Comparison of ENCODE assay signal across 17 cellular contexts in the genomic region with DNA sequence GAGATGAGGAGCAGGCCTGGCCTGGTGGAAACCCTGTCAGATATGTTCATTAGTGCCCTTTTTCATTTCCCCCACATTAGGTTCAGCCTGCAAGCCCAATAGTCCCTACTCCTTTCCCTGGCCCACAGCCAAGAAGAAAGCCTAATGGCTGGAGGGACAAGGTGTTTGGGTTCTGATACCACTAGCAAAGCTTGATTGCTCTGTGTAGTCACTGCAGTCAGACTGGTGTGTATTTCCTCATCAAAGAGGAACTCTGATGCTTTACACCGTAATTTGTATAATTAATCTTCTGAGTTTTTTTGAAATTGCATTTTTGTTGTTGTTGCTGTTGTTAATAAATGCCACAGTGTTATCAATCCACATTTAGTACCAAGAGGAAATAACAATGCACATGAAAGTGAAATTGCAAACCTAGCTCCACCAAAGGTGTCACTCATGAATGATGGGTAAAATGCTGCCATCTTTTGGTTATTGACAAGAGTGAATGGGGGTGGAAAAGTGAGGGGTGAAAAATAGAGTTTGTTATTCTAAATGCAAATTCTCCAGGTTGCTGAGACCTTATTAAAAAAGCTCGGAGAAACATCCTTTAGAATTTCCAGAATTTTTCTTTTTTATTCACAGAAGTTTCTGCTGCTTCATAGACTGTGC.
A peak's percentile ranks its signal among the peaks of the same experiment; 100 is the strongest.
DNase-seq lines count a peak whose midpoint lies in the region; ATAC-seq, FAIRE-seq and TF ChIP-seq lines count a peak whose summit lies in the region.
"Had no signal": no experiment of that assay in that cellular context is flagged by ENCODE, and none has a peak within 500 bp of the region (broad histone marks: within the 10 kb centered on the region; RNA-seq: fewer than 3 reads in every experiment).

No MANE protein-coding gene starts in this region.

- no peak overlapping the region for H3K4me3 Mint-ChIP-seq in stimulated activated memory B cell treated with anti-CD40 and anti-IgM and Interleukin-4, amounts not matched to agents 10 μg/mL and 1 μg/mL and 100 μg/mL, for 72 hours
- H3K4me3 Mint-ChIP-seq: activated naive CD4-positive, alpha-beta T cell treated with anti-CD3 and anti-CD28 coated beads, Interleukin-2, amount 50 U/mL, for 24 hours; effector memory CD8-positive, alpha-beta T cell; HFFc6; nephron progenitor cell; stimulated activated effector memory CD8-positive, alpha-beta T cell treated with anti-CD3 and anti-CD28 coated beads, Interleukin-12 subunit alpha, Interleukin-12 subunit beta, amount 100 ng/mL, for 72 hours had no signal

- DNase-seq in GM10266 (ENCODE audit: extremely low spot score) (no peak), RPMI8226 (peak; percentile 14), GM12892 (ENCODE audit: insufficient read length) (no peak), T-helper 9 cell (no peak)
- DNase-seq: effector memory CD8-positive, alpha-beta T cell; HFFc6; NCI-H1694; nephron progenitor cell; right cardiac atrium; stimulated activated CD4-positive, alpha-beta T cell treated with anti-CD3 and anti-CD28 coated beads, Interleukin-4, amount 100 ng/mL, for 4 hours had no signal

- TF ChIP-seq POLR2A in GM12892 (IDR thresholded peaks at IDR 0.05; ENCODE audit: low read depth, low read length), result no peak

- FAIRE-seq in GM12892 (lab: Jason Lieb, UNC), result no peak
- FAIRE-seq: frontal cortex had no signal

- H3K4me1 Mint-ChIP-seq in stimulated activated memory B cell treated with anti-CD40 and anti-IgM and Interleukin-4, amounts not matched to agents 10 μg/mL and 1 μg/mL and 100 μg/mL, for 72 hours, result no peaks in the 10 kb centered on the region
- H3K4me1 Mint-ChIP-seq: activated naive CD4-positive, alpha-beta T cell treated with anti-CD3 and anti-CD28 coated beads, Interleukin-2, amount 50 U/mL, for 24 hours; stimulated activated effector memory CD8-positive, alpha-beta T cell treated with anti-CD3 and anti-CD28 coated beads, Interleukin-12 subunit alpha, Interleukin-12 subunit beta, amount 100 ng/mL, for 72 hours had no signal

- H3K27me3 Mint-ChIP-seq in stimulated activated memory B cell treated with anti-CD40 and anti-IgM and Interleukin-4, amounts not matched to agents 10 μg/mL and 1 μg/mL and 100 μg/mL, for 72 hours, result no peaks in the 10 kb centered on the region
- H3K27me3 Mint-ChIP-seq: effector memory CD8-positive, alpha-beta T cell had no signal

- peak; percentile 53 for ATAC-seq in GM19035 (IDR thresholded peaks at IDR 0.05; ENCODE audit: unreplicated experiment)
- ATAC-seq in HG03439 (IDR thresholded peaks at IDR 0.05; ENCODE audit: unreplicated experiment), result peak; percentile 63
- ATAC-seq in HG02870 (IDR thresholded peaks at IDR 0.05; ENCODE audit: unreplicated experiment), result no peak
- no peak for ATAC-seq in stimulated activated memory B cell treated with anti-CD40 and anti-IgM and Interleukin-4, amounts not matched to agents 10 μg/mL and 1 μg/mL and 100 μg/mL, for 72 hours
- ATAC-seq: effector memory CD8-positive, alpha-beta T cell; right cardiac atrium; stimulated activated effector memory CD8-positive, alpha-beta T cell treated with anti-CD3 and anti-CD28 coated beads, Interleukin-12 subunit alpha, Interleukin-12 subunit beta, amount 100 ng/mL, for 72 hours had no signal

- no peaks in the 10 kb centered on the region for H3K36me3 Mint-ChIP-seq in stimulated activated memory B cell treated with anti-CD40 and anti-IgM and Interleukin-4, amounts not matched to agents 10 μg/mL and 1 μg/mL and 100 μg/mL, for 72 hours
- H3K36me3 Mint-ChIP-seq: activated naive CD4-positive, alpha-beta T cell treated with anti-CD3 and anti-CD28 coated beads, Interleukin-2, amount 50 U/mL, for 24 hours; stimulated activated effector memory CD8-positive, alpha-beta T cell treated with anti-CD3 and anti-CD28 coated beads, Interleukin-12 subunit alpha, Interleukin-12 subunit beta, amount 100 ng/mL, for 72 hours had no signal

- no peaks in the 10 kb centered on the region for H3K9me3 Mint-ChIP-seq in stimulated activated memory B cell treated with anti-CD40 and anti-IgM and Interleukin-4, amounts not matched to agents 10 μg/mL and 1 μg/mL and 100 μg/mL, for 72 hours
- H3K9me3 Mint-ChIP-seq: nephron progenitor cell had no signal

- peak; percentile 3 for TF ChIP-seq CTCF in GM10266 (IDR thresholded peaks at IDR 0.05; ENCODE audit: control insufficient read depth, insufficient read depth, low read depth, missing control alignments)

- H3K27ac Mint-ChIP-seq in stimulated activated memory B cell treated with anti-CD40 and anti-IgM and Interleukin-4, amounts not matched to agents 10 μg/mL and 1 μg/mL and 100 μg/mL, for 72 hours, result no peak overlapping the region
- H3K27ac Mint-ChIP-seq: activated naive CD4-positive, alpha-beta T cell treated with anti-CD3 and anti-CD28 coated beads, Interleukin-2, amount 50 U/mL, for 24 hours; effector memory CD8-positive, alpha-beta T cell; HFFc6; nephron progenitor cell; stimulated activated effector memory CD8-positive, alpha-beta T cell treated with anti-CD3 and anti-CD28 coated beads, Interleukin-12 subunit alpha, Interleukin-12 subunit beta, amount 100 ng/mL, for 72 hours had no signal

Comparison
In these comparisons a context has a peak if more than half of its experiments do, and no peak if none do; other contexts are left out.
1. ATAC-seq: peak in GM19035 (single experiment) and HG03439 (single experiment); none in HG02870 (single experiment) and stimulated activated memory B cell treated with anti-CD40 and anti-IgM and Interleukin-4, amounts not matched to agents 10 μg/mL and 1 μg/mL and 100 μg/mL, for 72 hours (single experiment).